ENCODE assay signal across 6 cellular contexts in the genomic region with DNA sequence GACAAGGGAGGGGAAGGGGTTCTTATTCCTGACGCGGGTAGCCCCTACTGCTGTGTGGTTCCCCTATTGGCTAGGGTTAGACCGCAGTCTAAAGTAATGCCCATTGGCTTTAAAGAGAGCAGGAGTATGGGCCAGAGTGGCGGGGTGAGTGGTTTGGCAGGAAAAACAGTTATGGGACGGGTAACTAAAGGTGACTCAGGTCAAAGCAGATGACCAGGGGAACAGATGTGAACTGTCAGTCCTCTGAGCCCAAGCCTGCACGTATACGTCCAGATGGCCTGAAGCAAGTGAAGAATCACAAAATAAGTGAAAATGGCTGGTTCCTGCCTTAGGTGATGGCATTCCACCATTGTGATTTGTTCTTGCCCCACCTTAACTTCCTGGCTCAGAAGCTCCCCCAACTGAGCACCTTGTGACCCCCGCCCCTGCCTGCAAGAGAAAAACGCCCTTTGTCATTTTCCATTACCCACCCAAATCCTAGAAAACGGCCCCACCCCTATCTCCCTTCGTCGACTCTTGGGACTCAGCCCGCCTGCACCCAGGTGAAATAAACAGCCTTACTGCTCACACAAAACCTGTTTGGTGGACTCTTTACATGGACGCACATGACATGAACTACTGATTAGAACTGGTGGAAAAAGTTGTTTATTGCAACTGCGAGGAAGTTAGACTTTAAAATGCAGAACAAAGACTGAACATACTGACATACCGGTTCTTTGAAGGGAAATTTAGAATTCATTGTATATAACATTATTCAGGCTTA.
DNase-seq lines count a peak whose midpoint lies in the region; TF ChIP-seq lines count a peak whose summit lies in the region.

No MANE protein-coding gene starts in this region.

- peak overlapping the region; percentile 76 for H2AFZ ChIP-seq in parathyroid adenoma

- H3K27me3 ChIP-seq in parathyroid adenoma (ENCODE audit: control insufficient read depth, insufficient read depth, low read length): no peaks in the 10 kb centered on the region

- no peak overlapping the region for H3K9ac ChIP-seq in parathyroid adenoma

- TF ChIP-seq CTCF in choroid plexus epithelial cell (conservative IDR thresholded peaks at IDR 0.05; ENCODE audit: low read depth, low read length) (no peak), parathyroid adenoma (IDR thresholded peaks at IDR 0.05) (no peak)

- H3K27ac ChIP-seq in parathyroid adenoma: peak overlapping the region; percentile 63

- H3K9me3 ChIP-seq in parathyroid adenoma (ENCODE audit: control insufficient read depth, low read length): no peaks in the 10 kb centered on the region

- no peaks in the 10 kb centered on the region for H3K4me1 ChIP-seq in parathyroid adenoma

- H3K4me3 ChIP-seq in choroid plexus epithelial cell (ENCODE audit: low read depth, low read length) (peak overlapping the region; percentile 85), parathyroid adenoma (ENCODE audit: low read depth, low read length) (peak overlapping the region; percentile 86)

- H3K36me3 ChIP-seq in parathyroid adenoma (ENCODE audit: control insufficient read depth, insufficient read depth, low read length): no peaks in the 10 kb centered on the region

- DNase-seq in SKM-1 treated with dmso at 0.1 percent for 144 hours (lab: John Stamatoyannopoulos, UW; ENCODE audit: unreplicated experiment) (peak; percentile 9), SKM-1 (lab: John Stamatoyannopoulos, UW; ENCODE audit: unreplicated experiment) (no peak), choroid plexus epithelial cell (ENCODE audit: low read depth) (no peak), HuH-7.5 (ENCODE audit: low spot score) (no peak), NCI-H187 treated with DMSO at 0.1 percent for 48 hours (lab: John Stamatoyannopoulos, UW) (no peak)

- peaks cover 7% of the 10 kb centered on the region for H3K79me2 ChIP-seq in parathyroid adenoma

- H3K4me2 ChIP-seq in parathyroid adenoma (ENCODE audit: low read length): peak overlapping the region; percentile 98
